ENCODE assay signal across 12 cellular contexts in the genomic region with DNA sequence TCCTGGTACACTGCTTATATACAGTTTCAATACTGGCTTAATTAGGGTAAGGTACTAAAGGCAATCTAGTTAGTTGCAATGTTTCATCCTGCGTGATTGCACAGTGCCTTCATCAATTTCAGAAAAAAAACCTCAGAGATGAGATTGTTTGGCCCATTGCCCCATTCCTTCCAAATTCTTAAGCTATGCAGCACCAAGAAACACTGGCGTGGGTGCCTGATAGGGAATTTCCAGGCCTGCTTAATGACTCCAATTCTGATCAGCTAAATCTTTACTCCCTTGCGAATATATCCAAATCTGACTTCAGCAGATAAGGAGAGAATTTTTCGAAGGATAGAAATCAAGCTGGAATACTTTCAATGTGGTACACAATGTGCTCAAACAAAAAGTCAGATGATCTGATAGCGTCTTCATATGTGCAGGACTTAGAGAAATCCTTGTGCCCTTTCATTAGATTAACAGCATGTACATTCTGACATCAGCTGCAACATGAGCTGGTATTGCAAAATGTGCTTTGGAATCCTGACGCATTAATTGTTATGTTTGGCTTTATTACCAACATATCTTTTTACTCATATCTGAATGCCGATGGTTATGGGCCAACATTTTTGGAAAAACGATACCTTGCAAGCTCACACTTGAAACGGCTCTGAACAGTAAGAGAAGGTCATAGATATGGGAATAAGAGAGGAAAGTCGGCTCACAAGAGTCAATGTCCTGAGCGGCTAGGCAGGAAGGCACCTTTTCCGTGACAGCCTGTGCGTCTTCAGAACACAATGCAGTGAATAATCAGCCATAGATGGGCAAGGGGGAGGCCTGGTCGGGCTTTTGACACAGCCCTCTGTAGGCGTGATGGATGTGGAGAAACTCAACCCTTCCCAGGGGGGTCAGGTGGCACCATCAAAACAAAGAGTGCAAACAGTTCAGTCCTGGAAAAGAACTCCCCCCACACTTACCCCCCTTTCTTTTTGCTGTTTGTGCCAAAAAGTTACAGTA. TPM values are rescaled to one million over a fixed set of nuclear protein-coding genes. Genes with fewer than 3 reads are reported as not detected.
A peak's percentile ranks its signal among the peaks of the same experiment; 100 is the strongest.
DNase-seq lines count a peak whose midpoint lies in the region; ATAC-seq and TF ChIP-seq lines count a peak whose summit lies in the region.
"Had no signal": no experiment of that assay in that cellular context is flagged by ENCODE, and none has a peak within 500 bp of the region (broad histone marks: within the 10 kb centered on the region; RNA-seq: fewer than 3 reads in every experiment).

No MANE protein-coding gene starts in this region.

- intact Hi-C loops in psoas muscle (cut with DNase I) = no loop called here

- H3K4me3 ChIP-seq in fibroblast of the aortic adventitia (ENCODE audit: low read depth, low read length) (peak overlapping the region; percentile 3), psoas muscle (peak overlapping the region; percentile 20)
- H3K4me3 ChIP-seq: BLaER1 treated with 17β-estradiol and CSF1 and Interleukin-3, amounts not matched to agents 10 nM and 100 nM; K562 had no signal

- no peaks in the 10 kb centered on the region for H3K27me3 ChIP-seq in psoas muscle (ENCODE audit: insufficient read depth in 3 of 3, low read length in 2 of 3)
- H3K27me3 ChIP-seq: BLaER1 treated with 17β-estradiol and CSF1 and Interleukin-3, amounts not matched to agents 10 nM and 100 nM had no signal

- H3K9me3 ChIP-seq in psoas muscle = no peaks in the 10 kb centered on the region
- H3K9me3 ChIP-seq: BLaER1 treated with 17β-estradiol and CSF1 and Interleukin-3, amounts not matched to agents 10 nM and 100 nM had no signal

- no peaks in the 10 kb centered on the region for H3K36me3 ChIP-seq in psoas muscle (ENCODE audit: insufficient read depth in 1 of 2, low read depth in 1 of 2)
- H3K36me3 ChIP-seq: BLaER1 treated with 17β-estradiol and CSF1 and Interleukin-3, amounts not matched to agents 10 nM and 100 nM had no signal

- peaks cover 11% of the 10 kb centered on the region for H3K4me1 ChIP-seq in psoas muscle
- H3K4me1 ChIP-seq: BLaER1 treated with 17β-estradiol and CSF1 and Interleukin-3, amounts not matched to agents 10 nM and 100 nM had no signal

- DNase-seq in fibroblast of the aortic adventitia (ENCODE audit: low read depth) = peak; percentile 100
- peak; percentile 28 to 62 for DNase-seq in psoas muscle
- no peak for DNase-seq in amygdala (lab: John Stamatoyannopoulos, UW)
- no peak for DNase-seq in activated gamma-delta T cell (lab: John Stamatoyannopoulos, UW)
- DNase-seq: naive B cell, SW 1271 had no signal

- H3K27ac ChIP-seq in C4-2B = peak overlapping the region; percentile 84
- peak overlapping the region; percentile 34 for H3K27ac ChIP-seq in psoas muscle
- H3K27ac ChIP-seq: BLaER1 treated with 17β-estradiol and CSF1 and Interleukin-3, amounts not matched to agents 10 nM and 100 nM had no signal

- 29 to 41% (median 31%) methylated on average over 15 of the region's 15 CpGs for WGBS in psoas muscle, 3 donors

- no peak for TF ChIP-seq CTCF in C4-2B (conservative IDR thresholded peaks at IDR 0.05)
- no peak for TF ChIP-seq CTCF in fibroblast of the aortic adventitia (IDR thresholded peaks at IDR 0.05; ENCODE audit: insufficient read depth, low read length)
- no peak for TF ChIP-seq CTCF in psoas muscle (IDR thresholded peaks at IDR 0.05)

- ATAC-seq in SK-N-SH treated with all-trans-retinoic acid at 6 μM for 48 hours = peak; percentile 81
- peak; percentile 65 to 91 (median 86) for ATAC-seq in psoas muscle
- no peak for ATAC-seq in HG03108 (IDR thresholded peaks at IDR 0.05; ENCODE audit: unreplicated experiment)
- no peak for ATAC-seq in HG03520 (IDR thresholded peaks at IDR 0.05; ENCODE audit: unreplicated experiment)
- ATAC-seq: K562 had no signal

TF ChIP-seq in SK-N-SH treated with all-trans-retinoic acid at 6 μM for 48 hours, 23 proteins besides CTCF, POLR2A, EP300 and RAD21:
- TF ChIP-seq, protein P1, sequence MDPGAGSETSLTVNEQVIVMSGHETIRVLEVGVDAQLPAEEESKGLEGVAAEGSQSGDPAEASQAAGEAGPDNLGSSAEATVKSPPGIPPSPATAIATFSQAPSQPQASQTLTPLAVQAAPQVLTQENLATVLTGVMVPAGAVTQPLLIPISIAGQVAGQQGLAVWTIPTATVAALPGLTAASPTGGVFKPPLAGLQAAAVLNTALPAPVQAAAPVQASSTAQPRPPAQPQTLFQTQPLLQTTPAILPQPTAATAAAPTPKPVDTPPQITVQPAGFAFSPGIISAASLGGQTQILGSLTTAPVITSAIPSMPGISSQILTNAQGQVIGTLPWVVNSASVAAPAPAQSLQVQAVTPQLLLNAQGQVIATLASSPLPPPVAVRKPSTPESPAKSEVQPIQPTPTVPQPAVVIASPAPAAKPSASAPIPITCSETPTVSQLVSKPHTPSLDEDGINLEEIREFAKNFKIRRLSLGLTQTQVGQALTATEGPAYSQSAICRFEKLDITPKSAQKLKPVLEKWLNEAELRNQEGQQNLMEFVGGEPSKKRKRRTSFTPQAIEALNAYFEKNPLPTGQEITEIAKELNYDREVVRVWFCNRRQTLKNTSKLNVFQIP (CRISPR knock-in tag; IDR thresholded peaks at IDR 0.05; ENCODE audit: borderline replicate concordance, low read depth) = no peak
- TF ChIP-seq, protein P2, sequence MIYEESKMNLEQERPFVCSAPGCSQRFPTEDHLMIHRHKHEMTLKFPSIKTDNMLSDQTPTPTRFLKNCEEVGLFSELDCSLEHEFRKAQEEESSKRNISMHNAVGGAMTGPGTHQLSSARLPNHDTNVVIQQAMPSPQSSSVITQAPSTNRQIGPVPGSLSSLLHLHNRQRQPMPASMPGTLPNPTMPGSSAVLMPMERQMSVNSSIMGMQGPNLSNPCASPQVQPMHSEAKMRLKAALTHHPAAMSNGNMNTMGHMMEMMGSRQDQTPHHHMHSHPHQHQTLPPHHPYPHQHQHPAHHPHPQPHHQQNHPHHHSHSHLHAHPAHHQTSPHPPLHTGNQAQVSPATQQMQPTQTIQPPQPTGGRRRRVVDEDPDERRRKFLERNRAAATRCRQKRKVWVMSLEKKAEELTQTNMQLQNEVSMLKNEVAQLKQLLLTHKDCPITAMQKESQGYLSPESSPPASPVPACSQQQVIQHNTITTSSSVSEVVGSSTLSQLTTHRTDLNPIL (CRISPR knock-in tag; IDR thresholded peaks at IDR 0.05; ENCODE audit: low read depth) = no peak
- peak; percentile 72; the same call in 1 of the 2 replicates for TF ChIP-seq TOX (CRISPR knock-in tag; IDR thresholded peaks at IDR 0.05; ENCODE audit: borderline replicate concordance)
- no peak; the same call in 1 of the 2 replicates for TF ChIP-seq ZFP3 (CRISPR knock-in tag; IDR thresholded peaks at IDR 0.05)
- TF ChIP-seq ISL1 (CRISPR knock-in tag; IDR thresholded peaks at IDR 0.05) = peak; percentile 69; the same call in 1 of the 2 replicates
- no peak for TF ChIP-seq ARNTL (CRISPR knock-in tag; IDR thresholded peaks at IDR 0.05; ENCODE audit: borderline replicate concordance, low read depth)
- TF ChIP-seq BACH2 (CRISPR knock-in tag; IDR thresholded peaks at IDR 0.05; ENCODE audit: borderline replicate concordance) = no peak
- TF ChIP-seq, protein P3, sequence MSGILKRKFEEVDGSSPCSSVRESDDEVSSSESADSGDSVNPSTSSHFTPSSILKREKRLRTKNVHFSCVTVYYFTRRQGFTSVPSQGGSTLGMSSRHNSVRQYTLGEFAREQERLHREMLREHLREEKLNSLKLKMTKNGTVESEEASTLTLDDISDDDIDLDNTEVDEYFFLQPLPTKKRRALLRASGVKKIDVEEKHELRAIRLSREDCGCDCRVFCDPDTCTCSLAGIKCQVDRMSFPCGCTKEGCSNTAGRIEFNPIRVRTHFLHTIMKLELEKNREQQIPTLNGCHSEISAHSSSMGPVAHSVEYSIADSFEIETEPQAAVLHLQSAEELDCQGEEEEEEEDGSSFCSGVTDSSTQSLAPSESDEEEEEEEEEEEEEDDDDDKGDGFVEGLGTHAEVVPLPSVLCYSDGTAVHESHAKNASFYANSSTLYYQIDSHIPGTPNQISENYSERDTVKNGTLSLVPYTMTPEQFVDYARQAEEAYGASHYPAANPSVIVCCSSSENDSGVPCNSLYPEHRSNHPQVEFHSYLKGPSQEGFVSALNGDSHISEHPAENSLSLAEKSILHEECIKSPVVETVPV (CRISPR knock-in tag; IDR thresholded peaks at IDR 0.05) = no peak
TF ChIP-seq in SK-N-SH treated with all-trans-retinoic acid at 6 μM for 48 hours: peak in this region for 2.

RNA-seq across cellular contexts. Expression of a gene that starts 36.3 kb away (rescaled TPM):
- total RNA-seq in fibroblast of the aortic adventitia (ENCODE audit: low replicate concordance) = 25.0 and 107 TPM in 2 replicates
- 10 to 100 TPM in 3 of 4 donors, 1 to 10 TPM in 1; 6.8 to 19.1 (median 11.0) TPM for total RNA-seq in psoas muscle
- polyA plus RNA-seq in psoas muscle = 10 to 100 TPM; 13.0 to 18.3 (median 13.7) TPM
- polyA plus RNA-seq: K562 had no signal

Comparison
In these comparisons a context has a peak if more than half of its experiments do, and no peak if none do; other contexts are left out.
1. ATAC-seq: peak in SK-N-SH treated with all-trans-retinoic acid at 6 μM for 48 hours (single experiment) and psoas muscle (4 of 4); none in HG03108 (single experiment) and HG03520 (single experiment).
2. DNase-seq: peak in fibroblast of the aortic adventitia (single experiment) and psoas muscle (2 of 2); none in amygdala (0 of 56) and activated gamma-delta T cell (single experiment).